ENCODE assay signal across 24 cellular contexts in genomic region chr20:62715201-62715600, GRCh38. TPM values are rescaled to one million over a fixed set of nuclear protein-coding genes. Genes with fewer than 3 reads are reported as not detected.
"Had no signal": no experiment of that assay in that cellular context is flagged by ENCODE, and none has a peak within 500 bp of the region (broad histone marks: within the 10 kb centered on the region; RNA-seq: fewer than 3 reads in every experiment).

No MANE protein-coding gene starts in this region.

- DNase-seq: activated CD4-positive, alpha-beta T cell treated with anti-CD3 and anti-CD28 coated beads, Interleukin-2, amount 50 U/mL, for 48 hours; activated CD8-positive, alpha-beta memory T cell treated with anti-CD3 and anti-CD28 coated beads, Interleukin-2, amount 10 ng/mL, durations not matched to agents 7 days and 5 days; activated naive CD4-positive, alpha-beta T cell; activated naive CD8-positive, alpha-beta T cell treated with anti-CD3 and anti-CD28 coated beads for 36 hours; activated T-cell treated with anti-CD3 and anti-CD28 coated beads, Interleukin-2, amount 50 U/mL, for 1 hour; anterior cingulate cortex; brain microvascular endothelial cell; central memory CD4-positive, alpha-beta T cell; gastrocnemius medialis; head of caudate nucleus; left ventricle myocardium inferior; naive B cell; stimulated activated naive CD8-positive, alpha-beta T cell treated with anti-CD3 and anti-CD28 coated beads, Interleukin-15, Interleukin-2, amounts not matched to agents 100 U/mL and 50 U/mL, for 24 hours; substantia nigra; tibial artery; uterus had no signal

- H3K36me3 Mint-ChIP-seq: neural progenitor cell had no signal

- H3K9ac ChIP-seq: neural progenitor cell had no signal

- H3K9me3 Mint-ChIP-seq: activated T-helper 17 cell treated with anti-CD3 and anti-CD28 coated beads, Interleukin-2, amount 50 U/mL, for 72 hours had no signal

- H3K36me3 ChIP-seq: brain microvascular endothelial cell, gastrocnemius medialis, left ventricle myocardium inferior, neural progenitor cell, prostate gland, tibial artery, uterus had no signal

- H3K4me1 ChIP-seq: gastrocnemius medialis, neural progenitor cell, prostate gland, tibial artery, uterus had no signal

- H3K4me3 ChIP-seq: coronary artery, gastrocnemius medialis, left ventricle myocardium inferior, neural progenitor cell, prostate gland, skin epidermis, tibial artery, uterus had no signal

- H3K9me3 ChIP-seq: gastrocnemius medialis, prostate gland, uterus had no signal

- H3K27ac ChIP-seq: brain microvascular endothelial cell, coronary artery, gastrocnemius medialis, left ventricle myocardium inferior, neural progenitor cell, prostate gland, tibial artery, uterus, VCaP had no signal

- H3K27ac Mint-ChIP-seq: activated naive CD8-positive, alpha-beta T cell treated with anti-CD3 and anti-CD28 coated beads for 36 hours; neural progenitor cell; T-helper 1 cell treated with Interleukin-12 subunit alpha and Interleukin-12 subunit beta and Interleukin-4 antibody, amounts not matched to agents 30 μg/mL and 1 μg/mL, for 36 hours had no signal

- ATAC-seq: activated CD8-positive, alpha-beta memory T cell treated with anti-CD3 and anti-CD28 coated beads, Interleukin-2, amount 10 ng/mL, durations not matched to agents 7 days and 5 days; gastrocnemius medialis; right cardiac atrium; stimulated activated naive CD8-positive, alpha-beta T cell treated with anti-CD3 and anti-CD28 coated beads, Interleukin-15, Interleukin-2, amounts not matched to agents 100 U/mL and 50 U/mL, for 24 hours had no signal

- H3K4me3 Mint-ChIP-seq: activated CD8-positive, alpha-beta memory T cell treated with anti-CD3 and anti-CD28 coated beads, Interleukin-2, amount 10 ng/mL, durations not matched to agents 7 days and 5 days; activated naive CD8-positive, alpha-beta T cell treated with anti-CD3 and anti-CD28 coated beads for 36 hours; neural progenitor cell; T-helper 1 cell treated with Interleukin-12 subunit alpha and Interleukin-12 subunit beta and Interleukin-4 antibody, amounts not matched to agents 30 μg/mL and 1 μg/mL, for 36 hours had no signal

- H2AFZ ChIP-seq: neural progenitor cell had no signal

- H3K4me2 ChIP-seq: neural progenitor cell had no signal

RNA-seq across cellular contexts. Expression of gene NTSR1, which starts 6.6 kb away (rescaled TPM):
- total RNA-seq: activated CD8-positive, alpha-beta memory T cell treated with anti-CD3 and anti-CD28 coated beads, Interleukin-2, amount 10 ng/mL, durations not matched to agents 7 days and 5 days; activated naive CD8-positive, alpha-beta T cell treated with anti-CD3 and anti-CD28 coated beads for 36 hours; activated T-helper 17 cell treated with anti-CD3 and anti-CD28 coated beads, Interleukin-2, amount 50 U/mL, for 72 hours; left ventricle myocardium inferior; uterus had no signal
- polyA plus RNA-seq: right cardiac atrium had no signal
